In genomic region chr11:113161671-113162589, GRCh38 we compare ENCODE assay signal across 1 cellular context.
TF ChIP-seq lines count a peak whose summit lies in the region.

No MANE protein-coding gene starts in this region.

TF ChIP-seq in HepG2, 621 proteins besides CTCF, POLR2A, EP300 and RAD21 (continued from another document):
- TF ChIP-seq ZNF503 (CRISPR knock-in tag; IDR thresholded peaks at IDR 0.05) (no peak), ZNF318 (CRISPR knock-in tag; IDR thresholded peaks at IDR 0.05) (no peak), GMEB1 (CRISPR knock-in tag; IDR thresholded peaks at IDR 0.05; ENCODE audit: borderline replicate concordance) (no peak), LBX2 (CRISPR knock-in tag; IDR thresholded peaks at IDR 0.05; ENCODE audit: borderline replicate concordance) (no peak), ZNF703 (CRISPR knock-in tag; IDR thresholded peaks at IDR 0.05; ENCODE audit: borderline replicate concordance) (no peak), PCBP1 (IDR thresholded peaks at IDR 0.05; ENCODE audit: borderline replicate concordance, low read depth, low read length) (no peak)
